In genomic region chr3:95565502-95565901, GRCh38 we compare ENCODE assay signal across 23 cellular contexts.
"Had no signal": no experiment of that assay in that cellular context is flagged by ENCODE, and none has a peak within 500 bp of the region (broad histone marks: within the 10 kb centered on the region; RNA-seq: fewer than 3 reads in every experiment).

No MANE protein-coding gene starts in this region.

- DNase-seq: dermis blood vessel endothelial cell; dorsolateral prefrontal cortex; effector CD4-positive, alpha-beta T cell; effector memory CD4-positive, alpha-beta T cell; foreskin keratinocyte; heart left ventricle; hypothalamus; immature natural killer cell; islet precursor cell; kidney; kidney glomerular epithelial cell; left lung; left ventricle myocardium superior; lower lobe of right lung; mesenchymal stem cell; mucosa of descending colon; naive B cell had no signal

- H3K27ac ChIP-seq: coronary artery, dorsolateral prefrontal cortex, esophagus muscularis mucosa, foreskin keratinocyte, gastroesophageal sphincter, heart left ventricle, hepatocyte, left lung, lower lobe of right lung had no signal

- H3K4me1 ChIP-seq: esophagus muscularis mucosa, foreskin keratinocyte, gastroesophageal sphincter, heart left ventricle, left lung, lower lobe of right lung had no signal

- FAIRE-seq: endothelial cell of umbilical vein, frontal cortex, kidney had no signal

- H3K4me2 ChIP-seq: hepatocyte had no signal

- ATAC-seq: foreskin keratinocyte, gastroesophageal sphincter, heart left ventricle, left lung, left ventricle myocardium superior, lower lobe of right lung, mucosa of descending colon had no signal

- H3K4me3 ChIP-seq: coronary artery, dorsolateral prefrontal cortex, esophagus muscularis mucosa, gastroesophageal sphincter, heart left ventricle, hepatocyte, left lung, lower lobe of right lung, mucosa of descending colon had no signal

- H3K9me3 ChIP-seq: lower lobe of right lung had no signal
